Comparison of ENCODE assay signal across 8 cellular contexts in the genomic region with DNA sequence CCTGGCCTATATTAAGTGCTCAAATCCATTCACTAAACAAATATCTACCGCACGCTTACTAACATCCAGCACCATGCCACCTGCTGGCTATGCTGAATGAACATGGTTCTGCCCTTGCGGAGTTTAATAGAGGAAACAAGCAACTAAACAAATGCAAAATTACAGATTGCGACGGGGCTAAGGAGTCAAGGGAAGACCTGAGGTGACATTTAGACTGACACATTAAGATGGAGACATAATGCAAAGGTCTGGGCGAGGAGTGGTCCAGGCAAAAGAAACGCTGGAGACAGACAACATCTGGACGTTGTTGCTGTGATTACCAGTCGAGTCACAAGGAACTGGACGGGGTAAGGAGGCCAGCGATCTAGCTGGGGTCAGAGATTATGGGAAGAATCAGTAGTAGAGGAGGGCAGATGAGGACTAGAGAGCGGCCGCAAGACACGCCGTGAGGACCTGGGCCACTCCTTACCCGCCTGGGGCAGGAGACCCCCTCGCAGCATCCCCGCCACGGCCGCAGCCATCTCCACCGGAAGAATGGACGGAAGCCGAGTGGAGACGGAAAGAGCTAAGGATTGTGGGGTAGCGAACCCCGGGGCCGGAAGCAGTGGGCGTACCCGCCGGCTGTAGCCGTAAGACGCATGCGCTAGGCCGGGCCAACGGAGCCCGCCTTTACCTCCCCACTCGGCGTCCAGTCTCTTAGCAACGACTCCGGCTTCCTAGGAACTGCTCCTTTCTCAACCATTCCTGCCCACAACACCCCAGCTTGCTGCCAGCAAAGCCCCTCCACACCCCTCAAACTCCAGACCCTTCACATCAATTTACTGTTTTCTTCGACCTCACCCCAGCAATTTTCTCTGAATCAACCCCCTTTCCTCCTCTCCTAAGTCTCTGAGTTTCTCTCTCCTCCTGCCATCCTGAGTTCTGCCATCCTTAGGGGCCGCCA. TPM values are rescaled to one million over a fixed set of nuclear protein-coding genes. Genes with fewer than 3 reads are reported as not detected.
DNase-seq lines count a peak whose midpoint lies in the region; ATAC-seq and TF ChIP-seq lines count a peak whose summit lies in the region.

A gene with protein sequence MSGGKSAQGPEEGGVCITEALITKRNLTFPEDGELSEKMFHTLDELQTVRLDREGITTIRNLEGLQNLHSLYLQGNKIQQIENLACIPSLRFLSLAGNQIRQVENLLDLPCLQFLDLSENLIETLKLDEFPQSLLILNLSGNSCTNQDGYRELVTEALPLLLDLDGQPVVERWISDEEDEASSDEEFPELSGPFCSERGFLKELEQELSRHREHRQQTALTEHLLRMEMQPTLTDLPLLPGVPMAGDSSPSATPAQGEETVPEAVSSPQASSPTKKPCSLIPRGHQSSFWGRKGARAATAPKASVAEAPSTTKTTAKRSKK (plus strand): TSS at position 680 of the 943 bp plus-strand sequence. CDS start 320 bp downstream, outside the sequence.
A gene (minus strand): TSS at position 551 of the 943 bp plus-strand sequence. CDS start 30 bp downstream, at position 521.

- peak; percentile 76 for TF ChIP-seq POLR2A in esophagus muscularis mucosa (IDR thresholded peaks at IDR 0.05; ENCODE audit: low read depth)

- H3K27ac ChIP-seq in PC-3 (ENCODE audit: low read length) (peak within 1 kb of the TSS; percentile 11), esophagus muscularis mucosa (replicated peaks in 1 of 4) (peak within 1 kb of the TSS; percentile 53 to 85 (median 75)), muscle layer of duodenum (ENCODE audit: low read length) (peak within 1 kb of the TSS; percentile 96)

- H3K9me3 ChIP-seq in PC-3 (ENCODE audit: low read length) (no peaks in the 10 kb centered on the region), esophagus muscularis mucosa (no peaks in the 10 kb centered on the region), muscle layer of duodenum (ENCODE audit: control insufficient read depth in 1 of 2, low read length in 2 of 2) (no peaks in the 10 kb centered on the region)

- H3K9me2 ChIP-seq in PC-3 (replicated peaks; ENCODE audit: low read length) = no peaks in the 10 kb centered on the region

- in situ Hi-C loops in KBM-7 (cut with MboI; ENCODE audit: low pct_unique_long_range_greater_than_20kb, low sequenced_read_pairs) = loop anchor here (25.0 kb wide), 1 partner anchor 131 kb away; a partner anchor contains a TSS

- peak; percentile 88 for DNase-seq in DMS79 (lab: John Stamatoyannopoulos, UW)
- peak; percentile 97 for DNase-seq in KBM-7
- DNase-seq in PC-3 = peak; percentile 96
- peak; percentile 94 for DNase-seq in activated T-cell treated with anti-CD3 and anti-CD28 coated beads, Interleukin-2, amount 50 U/mL, for 24 hours
- peak; percentile 97 for DNase-seq in esophagus muscularis mucosa (ENCODE audit: extremely low spot score)
- DNase-seq in stimulated activated CD8-positive, alpha-beta memory T cell treated with anti-CD3 and anti-CD28 coated beads, Interleukin-7, amount 100 ng/mL, for 24 hours (ENCODE audit: low read depth) = peak; percentile 88

- WGBS in esophagus muscularis mucosa = under 1% methylated on average over 42 of the region's 42 CpGs

- no peaks in the 10 kb centered on the region for H4K20me1 ChIP-seq in PC-3 (ENCODE audit: low read length)

- no peak for TF ChIP-seq EP300 in esophagus muscularis mucosa (IDR thresholded peaks at IDR 0.05)

- peak within 1 kb of the TSS; percentile 85 for H2AFZ ChIP-seq in PC-3 (ENCODE audit: low read length)

- H3K36me3 Mint-ChIP-seq in activated T-cell treated with anti-CD3 and anti-CD28 coated beads, Interleukin-2, amount 50 U/mL, for 24 hours (ENCODE audit: low read depth) = peaks cover 51% of the 10 kb centered on the region

- peak; percentile 86 for TF ChIP-seq CTCF in PC-3 (conservative IDR thresholded peaks at IDR 0.05; ENCODE audit: low read depth, low read length)
- TF ChIP-seq CTCF in esophagus muscularis mucosa (IDR thresholded peaks at IDR 0.05) = peak in 1 of 3 experiments; percentile 47

- no peaks in the 10 kb centered on the region for H3F3A ChIP-seq in PC-3 (ENCODE audit: low read length, unreplicated experiment)

- H3K4me1 ChIP-seq in PC-3 (ENCODE audit: insufficient read depth, low read length) (peaks cover 17% of the 10 kb centered on the region), esophagus muscularis mucosa (peaks cover 20 to 28% (median 24%) of the 10 kb centered on the region in 4 donors), muscle layer of duodenum (ENCODE audit: control insufficient read depth in 1 of 2, insufficient read depth in 2 of 2, low read length in 2 of 2) (peaks cover 4 to 24% of the 10 kb centered on the region in 2 donors)

- intact Hi-C loops in PC-3 (cut with micrococcal nuclease) = loop anchor here (1.0 to 2.0 kb wide), 2 partner anchors 10 to 54 kb away; a partner anchor contains a TSS
- intact Hi-C loops in esophagus muscularis mucosa (cut with DNase I) = no loop called here

- peaks cover 58% of the 10 kb centered on the region for H3K4me1 Mint-ChIP-seq in activated T-cell treated with anti-CD3 and anti-CD28 coated beads, Interleukin-2, amount 50 U/mL, for 24 hours (ENCODE audit: low read depth)

- H3K4me2 ChIP-seq in PC-3 (ENCODE audit: low read length) = peak within 1 kb of the TSS; percentile 95

- POLR2A ChIA-PET in PC-3 (lab: Charles Lee; ENCODE audit: unreplicated experiment) = interaction anchor here (0.5 to 1.0 kb wide), 7 partner anchors 9 to 349 kb away, joined by 3 to 11 read pairs (median 3); a partner anchor contains a TSS

- H3K27me3 Mint-ChIP-seq in activated T-cell treated with anti-CD3 and anti-CD28 coated beads, Interleukin-2, amount 50 U/mL, for 24 hours = no peaks in the 10 kb centered on the region

- TSS peak; percentile 83 for BruUV-seq in PC-3 (replicated peaks; lab: Mats Ljungman, UMichigan)

- H3K27me3 ChIP-seq in PC-3 (ENCODE audit: low read length) = no peaks in the 10 kb centered on the region
- H3K27me3 ChIP-seq in esophagus muscularis mucosa = no peaks in the 10 kb centered on the region
- H3K27me3 ChIP-seq in muscle layer of duodenum (ENCODE audit: low read depth, low read length) = no peaks in the 10 kb centered on the region

- peak within 1 kb of the TSS; percentile 92 for H3K4me3 Mint-ChIP-seq in activated T-cell treated with anti-CD3 and anti-CD28 coated beads, Interleukin-2, amount 50 U/mL, for 24 hours

- H3K79me2 ChIP-seq in PC-3 (ENCODE audit: low read length) = peaks cover 28% of the 10 kb centered on the region

- H3K4me3 ChIP-seq in PC-3 (ENCODE audit: low read length) = peak within 1 kb of the TSS; percentile 71
- H3K4me3 ChIP-seq in esophagus muscularis mucosa = peak within 1 kb of the TSS; percentile 74 to 88 (median 86)
- peak within 1 kb of the TSS; percentile 82 to 100 for H3K4me3 ChIP-seq in muscle layer of duodenum (ENCODE audit: low read depth in 1 of 2, low read length in 2 of 2)

- H3K36me3 ChIP-seq in PC-3 (ENCODE audit: low read depth, low read length) (peaks cover 20% of the 10 kb centered on the region), esophagus muscularis mucosa (peaks cover 19 to 41% (median 31%) of the 10 kb centered on the region in 4 donors), muscle layer of duodenum (ENCODE audit: control insufficient read depth in 1 of 2, insufficient read depth in 2 of 2, low read length in 2 of 2) (peaks cover 25 to 33% of the 10 kb centered on the region in 2 donors)

- ATAC-seq in GM21619 (IDR thresholded peaks at IDR 0.05; ENCODE audit: unreplicated experiment) = peak; percentile 73
- peak; percentile 90 for ATAC-seq in PC-3

- H3K9ac ChIP-seq in PC-3 (ENCODE audit: low read length) = peak within 1 kb of the TSS; percentile 74

- H3K27ac Mint-ChIP-seq in activated T-cell treated with anti-CD3 and anti-CD28 coated beads, Interleukin-2, amount 50 U/mL, for 24 hours = peak within 1 kb of the TSS; percentile 93

- CTCF ChIA-PET in PC-3 (lab: Charles Lee) = interaction anchor here (0.6 to 1.0 kb wide), 3 partner anchors 10 to 547 kb away, joined by 3 to 5 read pairs (median 3); a partner anchor contains a TSS

- H3K9me3 Mint-ChIP-seq in activated T-cell treated with anti-CD3 and anti-CD28 coated beads, Interleukin-2, amount 50 U/mL, for 24 hours = no peaks in the 10 kb centered on the region

RNA-seq across cellular contexts. Expression of the first gene that starts in this region (rescaled TPM):
- total RNA-seq in PC-3 (2014; rRNA removed) = 0.44 and 1.2 TPM in 2 replicates
- under 1 TPM in 1 of 4 donors, not detected in 3; 0.45 TPM for total RNA-seq in esophagus muscularis mucosa

RNA-seq across cellular contexts. Expression of the second gene that starts in this region (rescaled TPM):
- total RNA-seq in PC-3 (2014; rRNA removed) (54.5 and 74.2 TPM in 2 replicates), esophagus muscularis mucosa (10 to 100 TPM; 43.6 to 86.8 (median 63.2) TPM)

Comparison
In these comparisons a context has a peak if more than half of its experiments do, and no peak if none do; other contexts are left out.
1. Peak in every context shown above with its lines: DNase-seq, ATAC-seq, H3K4me3 ChIP-seq and H3K27ac ChIP-seq.
2. H3K27ac ChIP-seq: peak in every context shown above with its lines; median percentile 96 in muscle layer of duodenum; 75 in esophagus muscularis mucosa; 11 in PC-3.